ENCODE assay signal across 21 cellular contexts in the genomic region with DNA sequence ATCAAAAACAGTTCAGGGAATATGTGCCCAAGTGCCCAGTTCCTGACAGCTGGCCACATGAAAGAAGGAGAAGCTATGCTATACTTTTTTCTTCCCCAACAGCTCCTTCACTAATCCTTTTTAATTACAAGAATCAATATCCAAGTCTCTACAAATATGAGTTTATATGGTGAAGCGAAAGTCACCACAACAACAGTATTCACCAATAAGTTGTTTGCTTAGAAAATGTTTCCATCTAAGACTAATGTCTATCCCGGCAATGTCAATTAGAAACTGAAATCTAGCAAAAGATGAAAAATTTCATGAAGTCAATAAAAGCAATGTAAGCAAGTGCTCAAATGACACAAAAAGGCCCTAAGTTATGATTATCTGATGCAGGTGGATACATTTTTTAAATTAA. TPM values are rescaled to one million over a fixed set of nuclear protein-coding genes. Genes with fewer than 3 reads are reported as not detected.
"Had no signal": no experiment of that assay in that cellular context is flagged by ENCODE, and none has a peak within 500 bp of the region (broad histone marks: within the 10 kb centered on the region; RNA-seq: fewer than 3 reads in every experiment).

No MANE protein-coding gene starts in this region.

- H3K4me3 Mint-ChIP-seq: mesothelial cell of epicardium; nephron progenitor cell; T-helper 2 cell treated with Interferon-gamma antibody and Interleukin-4, amounts not matched to agents 5 μg/mL and 100 μg/mL, for 36 hours had no signal

- DNase-seq: activated effector memory CD4-positive, alpha-beta T cell treated with anti-CD3 and anti-CD28 coated beads, Interleukin-2, amount 50 U/mL, for 16 hours; activated T-cell treated with anti-CD3 and anti-CD28 coated beads for 4 hours; adrenal gland; cerebellar nuclear complex; cortex of kidney; effector CD4-positive, alpha-beta T cell; gastrocnemius medialis; head of caudate nucleus; kidney; nephron progenitor cell; nucleus accumbens; retina; stomach; trophoblast cell had no signal

- FAIRE-seq: astrocyte, kidney, TTC549 had no signal

- H3K36me3 Mint-ChIP-seq: mesothelial cell of epicardium had no signal

- ATAC-seq: esophagus mucosa, gastrocnemius medialis, left lobe of liver had no signal

- H3K27ac Mint-ChIP-seq: mesothelial cell of epicardium; nephron progenitor cell; T-helper 2 cell treated with Interferon-gamma antibody and Interleukin-4, amounts not matched to agents 5 μg/mL and 100 μg/mL, for 36 hours had no signal

- H3K4me1 Mint-ChIP-seq: mesothelial cell of epicardium had no signal

RNA-seq across cellular contexts. Expression of a gene that starts 17.7 kb away (rescaled TPM):
- total RNA-seq: lung microvascular endothelial cell had no signal
